In the genomic region with DNA sequence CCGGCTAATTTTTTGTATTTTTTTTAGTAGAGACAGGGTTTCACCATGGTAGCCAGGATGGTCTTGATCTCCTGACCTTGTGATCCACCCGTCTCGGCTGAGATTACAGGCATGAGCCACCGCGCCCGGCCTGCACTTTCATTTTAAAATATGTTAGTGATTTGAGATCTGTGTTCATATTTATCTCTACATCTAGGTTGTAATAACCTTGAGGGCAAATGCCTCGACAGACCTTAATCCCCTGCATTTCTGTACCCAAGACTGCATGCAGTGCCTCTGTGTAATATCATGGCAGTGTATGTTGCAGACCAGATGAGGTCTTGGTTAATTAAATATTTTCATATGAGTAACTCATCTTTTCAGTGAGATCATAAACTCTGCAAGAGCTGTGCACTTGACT, we compare ENCODE assay signal across 27 cellular contexts.
"Had no signal": no experiment of that assay in that cellular context is flagged by ENCODE, and none has a peak within 500 bp of the region (broad histone marks: within the 10 kb centered on the region; RNA-seq: fewer than 3 reads in every experiment).

No MANE protein-coding gene starts in this region.

- H3K9me3 ChIP-seq: esophagus muscularis mucosa, prostate gland, right atrium auricular region, sigmoid colon, thoracic aorta, tibial nerve, upper lobe of right lung, uterus had no signal

- H3K4me1 ChIP-seq: prostate gland, spleen, upper lobe of right lung, uterus had no signal

- H3K4me1 Mint-ChIP-seq: immature natural killer cell; memory B cell; naive thymus-derived CD8-positive, alpha-beta T cell; stimulated activated memory B cell treated with anti-CD40 and anti-IgM and Interleukin-4, amounts not matched to agents 10 μg/mL and 1 μg/mL and 100 μg/mL, for 72 hours had no signal

- H3K9me3 Mint-ChIP-seq: memory B cell; mesothelial cell of epicardium; stimulated activated memory B cell treated with anti-CD40 and anti-IgM and Interleukin-4, amounts not matched to agents 10 μg/mL and 1 μg/mL and 100 μg/mL, for 72 hours had no signal

- H3K4me3 ChIP-seq: coronary artery, lung, prostate gland, right atrium auricular region, sigmoid colon, spleen, thoracic aorta, tibial nerve, upper lobe of right lung, uterus had no signal

- H3K27ac Mint-ChIP-seq: immature natural killer cell; memory B cell; mesothelial cell of epicardium; naive thymus-derived CD8-positive, alpha-beta T cell; nephron progenitor cell; stimulated activated memory B cell treated with anti-CD40 and anti-IgM and Interleukin-4, amounts not matched to agents 10 μg/mL and 1 μg/mL and 100 μg/mL, for 72 hours; stimulated activated naive CD8-positive, alpha-beta T cell treated with anti-CD3 and anti-CD28 coated beads, Interleukin-15, Interleukin-2, amounts not matched to agents 100 ng/mL and 50 ng/mL, for 24 hours had no signal

- H3K27me3 ChIP-seq: esophagus muscularis mucosa, right atrium auricular region, sigmoid colon, spleen, tibial nerve, upper lobe of right lung, uterus had no signal

- H3K27ac ChIP-seq: coronary artery, prostate gland, spleen, thoracic aorta, upper lobe of right lung had no signal

- H3K36me3 ChIP-seq: esophagus muscularis mucosa, prostate gland, right atrium auricular region, sigmoid colon, spleen, thoracic aorta, tibial nerve, upper lobe of right lung, uterus had no signal

- ATAC-seq: left colon; naive thymus-derived CD8-positive, alpha-beta T cell; stimulated activated memory B cell treated with anti-CD40 and anti-IgM and Interleukin-4, amounts not matched to agents 10 μg/mL and 1 μg/mL and 100 μg/mL, for 72 hours; upper lobe of right lung had no signal

- H3K27me3 Mint-ChIP-seq: memory B cell; naive thymus-derived CD8-positive, alpha-beta T cell; stimulated activated memory B cell treated with anti-CD40 and anti-IgM and Interleukin-4, amounts not matched to agents 10 μg/mL and 1 μg/mL and 100 μg/mL, for 72 hours; stimulated activated naive CD8-positive, alpha-beta T cell treated with anti-CD3 and anti-CD28 coated beads, Interleukin-15, Interleukin-2, amounts not matched to agents 100 ng/mL and 50 ng/mL, for 24 hours had no signal

- H3K36me3 Mint-ChIP-seq: immature natural killer cell; memory B cell; mesothelial cell of epicardium; naive thymus-derived CD8-positive, alpha-beta T cell; stimulated activated memory B cell treated with anti-CD40 and anti-IgM and Interleukin-4, amounts not matched to agents 10 μg/mL and 1 μg/mL and 100 μg/mL, for 72 hours had no signal

- H3K4me3 Mint-ChIP-seq: immature natural killer cell; memory B cell; mesothelial cell of epicardium; naive thymus-derived CD8-positive, alpha-beta T cell; nephron progenitor cell; stimulated activated memory B cell treated with anti-CD40 and anti-IgM and Interleukin-4, amounts not matched to agents 10 μg/mL and 1 μg/mL and 100 μg/mL, for 72 hours; stimulated activated naive CD8-positive, alpha-beta T cell treated with anti-CD3 and anti-CD28 coated beads, Interleukin-15, Interleukin-2, amounts not matched to agents 100 ng/mL and 50 ng/mL, for 24 hours had no signal

- DNase-seq: dermis blood vessel endothelial cell; effector memory CD4-positive, alpha-beta T cell; foreskin melanocyte; hypothalamus; immature natural killer cell; islet precursor cell; kidney glomerular epithelial cell; left colon; naive thymus-derived CD8-positive, alpha-beta T cell; nephron progenitor cell; nucleus accumbens; sigmoid colon; spleen; stimulated activated CD4-positive, alpha-beta T cell treated with anti-CD3 and anti-CD28 coated beads, Interleukin-4, amount 100 ng/mL, for 4 hours; upper lobe of right lung; uterus had no signal
